ENCODE assay signal across 13 cellular contexts in genomic region chr14:58746261-58746660, GRCh38.
DNase-seq lines count a peak whose midpoint lies in the region; ATAC-seq and TF ChIP-seq lines count a peak whose summit lies in the region.
"Had no signal": no experiment of that assay in that cellular context is flagged by ENCODE, and none has a peak within 500 bp of the region (broad histone marks: within the 10 kb centered on the region; RNA-seq: fewer than 3 reads in every experiment).

No MANE protein-coding gene starts in this region.

- no peaks in the 10 kb centered on the region for H3K9me3 ChIP-seq in colonic mucosa
- H3K9me3 ChIP-seq: upper lobe of right lung had no signal

- H3K4me3 ChIP-seq in colonic mucosa: no peak overlapping the region
- H3K4me3 ChIP-seq: GM12878, upper lobe of right lung had no signal

- no peak overlapping the region for H3K9ac ChIP-seq in colonic mucosa (ENCODE audit: low read depth in 2 of 2, low read length in 2 of 2)

- H3K27ac ChIP-seq in colonic mucosa: no peak overlapping the region

- H3K36me3 ChIP-seq in colonic mucosa: no peaks in the 10 kb centered on the region
- H3K36me3 ChIP-seq: upper lobe of right lung had no signal

- peaks cover 8% of the 10 kb centered on the region for H3K4me1 ChIP-seq in colonic mucosa

- peak; percentile 19 for DNase-seq in DMS53 treated with DMSO at 0.1 percent for 48 hours (lab: John Stamatoyannopoulos, UW; ENCODE audit: unreplicated experiment)
- peak; percentile 69 for DNase-seq in MV-4-11 (lab: John Stamatoyannopoulos, UW)
- peak; percentile 34 for DNase-seq in colonic mucosa
- peak; percentile 36 for DNase-seq in myocyte (ENCODE audit: low read depth)
- no peak for DNase-seq in COLO668 (lab: John Stamatoyannopoulos, UW; ENCODE audit: unreplicated experiment)
- DNase-seq: CD4-positive, alpha-beta T cell; Kasumi-1; NCI-H526 treated with DMSO at 0.1 percent for 48 hours; upper lobe of right lung had no signal

- intact Hi-C loops in colonic mucosa (cut with DNase I): no loop called here

- TF ChIP-seq CTCF in colonic mucosa (IDR thresholded peaks at IDR 0.05): no peak

- ATAC-seq in GM21528 (IDR thresholded peaks at IDR 0.05; ENCODE audit: low FRiP score, unreplicated experiment): no peak
- ATAC-seq in HG03469 (IDR thresholded peaks at IDR 0.05; ENCODE audit: unreplicated experiment): no peak
- no peak for ATAC-seq in GM18907 (IDR thresholded peaks at IDR 0.05; ENCODE audit: unreplicated experiment)
- ATAC-seq: GM12878 had no signal

- no peaks in the 10 kb centered on the region for H3K27me3 ChIP-seq in colonic mucosa
- H3K27me3 ChIP-seq: upper lobe of right lung had no signal
